In genomic region chrX:16067886-16068515, GRCh38 we compare ENCODE assay signal across 14 cellular contexts.
A peak's percentile ranks its signal among the peaks of the same experiment; 100 is the strongest.
DNase-seq lines count a peak whose midpoint lies in the region; ATAC-seq and TF ChIP-seq lines count a peak whose summit lies in the region.
"Had no signal": no experiment of that assay in that cellular context is flagged by ENCODE, and none has a peak within 500 bp of the region (broad histone marks: within the 10 kb centered on the region; RNA-seq: fewer than 3 reads in every experiment).

No MANE protein-coding gene starts in this region.

- ATAC-seq in GM19351 (IDR thresholded peaks at IDR 0.05; ENCODE audit: unreplicated experiment) (peak; percentile 93), HG02763 (IDR thresholded peaks at IDR 0.05; ENCODE audit: unreplicated experiment) (peak; percentile 64), HG03520 (IDR thresholded peaks at IDR 0.05; ENCODE audit: unreplicated experiment) (peak; percentile 90), SK-N-SH treated with all-trans-retinoic acid at 6 μM for 48 hours (no peak)
- ATAC-seq: stimulated activated memory B cell treated with anti-CD40 and anti-IgM and Interleukin-4, amounts not matched to agents 10 μg/mL and 1 μg/mL and 100 μg/mL, for 72 hours had no signal

- no peaks in the 10 kb centered on the region for H3K27me3 ChIP-seq in brain microvascular endothelial cell (replicated peaks)
- H3K27me3 ChIP-seq: Peyer's patch had no signal

- in situ Hi-C loops in brain microvascular endothelial cell (cut with HindIII; ENCODE audit: low pct_ligation_motif_present, low sequenced_read_pairs), result no loop called here

- DNase-seq in GM12865 (ENCODE audit: low read depth), result peak; percentile 50
- no peak for DNase-seq in SIG-M5 (lab: John Stamatoyannopoulos, UW)
- no peak for DNase-seq in brain microvascular endothelial cell
- no peak for DNase-seq in activated CD8-positive, alpha-beta memory T cell treated with anti-CD3 and anti-CD28 coated beads, Interleukin-2, amount 50 U/mL, for 48 hours
- DNase-seq: activated CD4-positive, alpha-beta T cell treated with anti-CD3 and anti-CD28 coated beads for 48 hours; NCI-H446 treated with DMSO at 0.1 percent for 48 hours; Peyer's patch; retina; stimulated activated CD4-positive, alpha-beta T cell treated with anti-CD3 and anti-CD28 coated beads, Interleukin-2, amount 100 ng/mL, for 48 hours had no signal

- H3K4me3 ChIP-seq in GM12865 (ENCODE audit: low read depth, low read length), result no peak overlapping the region
- H3K4me3 ChIP-seq in brain microvascular endothelial cell (ENCODE audit: low read depth, low read length), result no peak overlapping the region
- H3K4me3 ChIP-seq: Peyer's patch had no signal

- TF ChIP-seq CTCF in GM12865 (IDR thresholded peaks at IDR 0.05; ENCODE audit: insufficient read depth, low read depth, low read length, missing control alignments) (no peak), brain microvascular endothelial cell (IDR thresholded peaks at IDR 0.05; ENCODE audit: low read depth, low read length, missing control alignments) (no peak)

- no peaks in the 10 kb centered on the region for H3K36me3 ChIP-seq in brain microvascular endothelial cell (replicated peaks)
- H3K36me3 ChIP-seq: Peyer's patch had no signal

- H3K27ac ChIP-seq in brain microvascular endothelial cell, result no peak overlapping the region
- H3K27ac ChIP-seq: Peyer's patch had no signal

TF ChIP-seq in SK-N-SH treated with all-trans-retinoic acid at 6 μM for 48 hours, 23 proteins besides CTCF, POLR2A, EP300 and RAD21:
- TF ChIP-seq PPARA (CRISPR knock-in tag; IDR thresholded peaks at IDR 0.05; ENCODE audit: borderline replicate concordance), result no peak
- TF ChIP-seq GLIS3 (CRISPR knock-in tag; IDR thresholded peaks at IDR 0.05), result no peak
- TF ChIP-seq SNAI2 (CRISPR knock-in tag; IDR thresholded peaks at IDR 0.05), result no peak
- TF ChIP-seq RARB (CRISPR knock-in tag; IDR thresholded peaks at IDR 0.05), result no peak
- no peak for TF ChIP-seq ZNF565 (CRISPR knock-in tag; conservative IDR thresholded peaks at IDR 0.05; ENCODE audit: low read depth)
